Comparison of ENCODE assay signal across 9 cellular contexts in the genomic region with DNA sequence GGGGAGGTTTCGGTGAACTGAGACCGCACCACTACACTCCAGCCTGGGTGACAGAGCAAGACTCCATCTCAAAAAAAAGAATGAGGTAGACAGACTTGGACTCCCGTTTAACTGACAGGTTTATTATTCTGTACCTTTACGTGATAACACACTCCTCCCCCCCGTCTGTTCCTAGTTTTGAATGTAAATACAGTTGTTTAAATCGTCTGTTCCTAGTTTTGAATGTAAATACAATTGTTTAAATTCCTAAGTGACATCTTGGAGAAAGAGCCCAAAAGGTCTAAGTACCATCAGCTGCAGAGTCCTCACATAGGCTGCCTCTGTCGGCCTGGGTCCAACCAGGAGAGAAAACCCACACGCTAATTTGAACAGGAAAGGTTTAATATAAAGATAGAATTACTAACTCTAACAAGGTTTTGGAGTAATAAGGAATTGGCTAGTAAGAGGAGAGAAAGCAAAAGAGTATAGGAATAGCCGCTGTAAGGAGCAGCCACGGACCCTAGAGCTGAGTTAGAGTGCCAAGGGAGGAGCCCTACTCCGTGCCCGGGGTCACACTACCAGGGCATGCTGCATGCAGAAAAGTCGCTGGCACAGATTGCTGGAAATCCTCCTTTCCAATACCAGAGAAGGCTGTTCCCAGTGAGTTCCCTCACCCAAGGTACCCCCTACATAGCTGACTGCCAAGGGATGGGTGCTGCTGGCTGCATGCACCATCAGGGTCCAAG.
DNase-seq lines count a peak whose midpoint lies in the region; ATAC-seq, FAIRE-seq and TF ChIP-seq lines count a peak whose summit lies in the region.
"Had no signal": no experiment of that assay in that cellular context is flagged by ENCODE, and none has a peak within 500 bp of the region (broad histone marks: within the 10 kb centered on the region; RNA-seq: fewer than 3 reads in every experiment).

No MANE protein-coding gene starts in this region.

- H3K4me3 ChIP-seq in GM12878: no peak overlapping the region
- H3K4me3 ChIP-seq: PC-9 had no signal

- TF ChIP-seq POLR2A in GM12878 (IDR thresholded peaks at IDR 0.05; ENCODE audit: low read depth, low read length): no peak

- peak overlapping the region; percentile 2 for H3K27ac Mint-ChIP-seq in nephron progenitor cell

- TF ChIP-seq EP300 in GM12878 (IDR thresholded peaks at IDR 0.05; ENCODE audit: borderline replicate concordance in 1 of 2, control insufficient read depth in 1 of 2, low read depth in 2 of 2, low read length in 2 of 2): no peak

- no peak overlapping the region for H2AFZ ChIP-seq in GM12878 (ENCODE audit: control insufficient read depth, low read depth, low read length)
- H2AFZ ChIP-seq: PC-9 had no signal

- no peak for DNase-seq in GM12878 (ENCODE audit: low read depth, low spot score)
- DNase-seq in nephron progenitor cell: no peak
- no peak for DNase-seq in GM10266 (ENCODE audit: extremely low spot score)
- no peak for DNase-seq in SW480 (ENCODE audit: low spot score)
- no peak for DNase-seq in effector CD8-positive, alpha-beta T cell (lab: John Stamatoyannopoulos, UW)

- H3K9me3 Mint-ChIP-seq in nephron progenitor cell: no peaks in the 10 kb centered on the region

- peaks cover 8% of the 10 kb centered on the region for H4K20me1 ChIP-seq in GM12878 (ENCODE audit: control insufficient read depth, insufficient read depth)

- POLR2A ChIA-PET in GM12878 (lab: Charles Lee): interaction anchor here (0.6 to 5.5 kb wide), 6 partner anchors 19 to 60 kb away, joined by 4 to 51 read pairs (median 6); no protein-coding TSS in a partner anchor

- FAIRE-seq in GM12878 (lab: Jason Lieb, UNC): no peak

- CTCF ChIA-PET in GM12878 (lab: Yijun Ruan, JAX): interaction anchor here (0.7 to 11.3 kb wide), 25 partner anchors 9 to 261 kb away, joined by 3 to 441 read pairs (median 10); no protein-coding TSS in a partner anchor

- no peaks in the 10 kb centered on the region for H3K36me3 ChIP-seq in GM12878 (ENCODE audit: control insufficient read depth in 2 of 2, insufficient read depth in 2 of 2, low read length in 1 of 2)

- peaks cover 35% of the 10 kb centered on the region for H3K4me1 ChIP-seq in GM12878 (ENCODE audit: control insufficient read depth, insufficient read depth, low read length)

- H3K4me3 Mint-ChIP-seq in nephron progenitor cell: no peak overlapping the region

- BruUV-seq in GM12878 (replicated peaks; lab: Mats Ljungman, UMichigan): no TSS peak

- H3K79me2 ChIP-seq in GM12878 (ENCODE audit: control insufficient read depth, insufficient read depth, low read length): peaks cover 9% of the 10 kb centered on the region

- ATAC-seq in GM18517 (IDR thresholded peaks at IDR 0.05; ENCODE audit: unreplicated experiment): peak; percentile 13
- peak; percentile 14 for ATAC-seq in HG02759 (IDR thresholded peaks at IDR 0.05; ENCODE audit: unreplicated experiment)
- ATAC-seq in GM12878: peak; percentile 21
- no peak for ATAC-seq in HG03469 (IDR thresholded peaks at IDR 0.05; ENCODE audit: unreplicated experiment)

- no peak for TF ChIP-seq CTCF in GM12878 (IDR thresholded peaks at IDR 0.05 in 2 of 3, conservative IDR thresholded peaks at IDR 0.05 in 1 of 3; ENCODE audit: control insufficient read depth in 2 of 3, extremely low read depth in 1 of 3, insufficient read depth in 1 of 3, low read depth in 3 of 3, low read length in 3 of 3)
- TF ChIP-seq CTCF in nephron progenitor cell (IDR thresholded peaks at IDR 0.05): no peak
- no peak for TF ChIP-seq CTCF in GM10266 (IDR thresholded peaks at IDR 0.05; ENCODE audit: control insufficient read depth, insufficient read depth, low read depth, missing control alignments)

- RAD21 ChIA-PET in GM12878 (lab: Charles Lee; ENCODE audit: unreplicated experiment): interaction anchor here (0.7 to 13.6 kb wide), 33 partner anchors 9 to 945 kb away, joined by 3 to 441 read pairs (median 8); a partner anchor contains a TSS

- intact Hi-C loops in GM12878 (cut with micrococcal nuclease; ENCODE audit: unreplicated experiment): loop anchor here (1.0 to 5.0 kb wide), 6 partner anchors 23 to 283 kb away; a partner anchor contains a TSS

- H3K4me2 ChIP-seq in GM12878 (ENCODE audit: control insufficient read depth, insufficient read depth): no peak overlapping the region
- H3K4me2 ChIP-seq: PC-9 had no signal

- no peaks in the 10 kb centered on the region for H3K27me3 ChIP-seq in GM12878 (replicated peaks in 1 of 2; ENCODE audit: control insufficient read depth in 2 of 2, insufficient read depth in 2 of 2, low read length in 1 of 2)

- SMC1A ChIA-PET in GM12878 (lab: Charles Lee; ENCODE audit: uncharacterized antibody, unreplicated experiment): interaction anchor here (0.9 to 23.9 kb wide), 32 partner anchors 11 to 420 kb away, joined by 3 to 800 read pairs (median 6); a partner anchor contains a TSS

- H3K27ac ChIP-seq in GM12878 (ENCODE audit: control insufficient read depth, insufficient read depth): no peak overlapping the region
- H3K27ac ChIP-seq: PC-9 had no signal

- no peaks in the 10 kb centered on the region for H3K27me3 Mint-ChIP-seq in nephron progenitor cell (ENCODE audit: low read depth, poor library complexity)

- peaks cover 82% of the 10 kb centered on the region for H3K4me1 Mint-ChIP-seq in nephron progenitor cell

- H3K9me3 ChIP-seq in GM12878 (replicated peaks; ENCODE audit: control insufficient read depth, insufficient read depth, low read length): no peaks in the 10 kb centered on the region

- no peak for TF ChIP-seq RAD21 in GM12878 (IDR thresholded peaks at IDR 0.05; ENCODE audit: insufficient read depth, low read depth, low read length)

- no peaks in the 10 kb centered on the region for H3K36me3 Mint-ChIP-seq in nephron progenitor cell (ENCODE audit: low read depth)

- H3K9ac ChIP-seq in GM12878 (ENCODE audit: control insufficient read depth, insufficient read depth, low read length): no peak overlapping the region

- WGBS in GM12878 (ENCODE audit: insufficient coverage, insufficient replicate concordance, low lambda C conversion rate, missing lambda C conversion rate): 88% methylated on average over 13 of the region's 13 CpGs

- in situ Hi-C loops in GM12878 (cut with MboI): loop anchor here (5.0 kb wide), 1 partner anchor 38 kb away; no protein-coding TSS in a partner anchor

TF ChIP-seq in GM12878, 131 proteins besides CTCF, POLR2A, EP300 and RAD21:
- TF ChIP-seq MYC (IDR thresholded peaks at IDR 0.05; ENCODE audit: insufficient read depth, insufficient read length, insufficient replicate concordance, low read length, severe bottlenecking): no peak
- TF ChIP-seq TBL1XR1 (IDR thresholded peaks at IDR 0.05; ENCODE audit: low read depth, low read length): no peak
- no peak for TF ChIP-seq ATF7 (IDR thresholded peaks at IDR 0.05; ENCODE audit: low read depth)
- no peak for TF ChIP-seq NR2C1 (IDR thresholded peaks at IDR 0.05)
- no peak for TF ChIP-seq STAT3 (IDR thresholded peaks at IDR 0.05; ENCODE audit: low read depth, low read length)
- TF ChIP-seq, protein P1, sequence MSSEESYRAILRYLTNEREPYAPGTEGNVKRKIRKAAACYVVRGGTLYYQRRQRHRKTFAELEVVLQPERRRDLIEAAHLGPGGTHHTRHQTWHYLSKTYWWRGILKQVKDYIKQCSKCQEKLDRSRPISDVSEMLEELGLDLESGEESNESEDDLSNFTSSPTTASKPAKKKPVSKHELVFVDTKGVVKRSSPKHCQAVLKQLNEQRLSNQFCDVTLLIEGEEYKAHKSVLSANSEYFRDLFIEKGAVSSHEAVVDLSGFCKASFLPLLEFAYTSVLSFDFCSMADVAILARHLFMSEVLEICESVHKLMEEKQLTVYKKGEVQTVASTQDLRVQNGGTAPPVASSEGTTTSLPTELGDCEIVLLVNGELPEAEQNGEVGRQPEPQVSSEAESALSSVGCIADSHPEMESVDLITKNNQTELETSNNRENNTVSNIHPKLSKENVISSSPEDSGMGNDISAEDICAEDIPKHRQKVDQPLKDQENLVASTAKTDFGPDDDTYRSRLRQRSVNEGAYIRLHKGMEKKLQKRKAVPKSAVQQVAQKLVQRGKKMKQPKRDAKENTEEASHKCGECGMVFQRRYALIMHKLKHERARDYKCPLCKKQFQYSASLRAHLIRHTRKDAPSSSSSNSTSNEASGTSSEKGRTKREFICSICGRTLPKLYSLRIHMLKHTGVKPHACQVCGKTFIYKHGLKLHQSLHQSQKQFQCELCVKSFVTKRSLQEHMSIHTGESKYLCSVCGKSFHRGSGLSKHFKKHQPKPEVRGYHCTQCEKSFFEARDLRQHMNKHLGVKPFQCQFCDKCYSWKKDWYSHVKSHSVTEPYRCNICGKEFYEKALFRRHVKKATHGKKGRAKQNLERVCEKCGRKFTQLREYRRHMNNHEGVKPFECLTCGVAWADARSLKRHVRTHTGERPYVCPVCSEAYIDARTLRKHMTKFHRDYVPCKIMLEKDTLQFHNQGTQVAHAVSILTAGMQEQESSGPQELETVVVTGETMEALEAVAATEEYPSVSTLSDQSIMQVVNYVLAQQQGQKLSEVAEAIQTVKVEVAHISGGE (CRISPR knock-in tag; IDR thresholded peaks at IDR 0.05): no peak
- no peak for TF ChIP-seq TCF3 (IDR thresholded peaks at IDR 0.05; ENCODE audit: borderline replicate concordance, insufficient read depth, low read depth, low read length)
- no peak for TF ChIP-seq ZZZ3 (IDR thresholded peaks at IDR 0.05; ENCODE audit: control insufficient read depth, insufficient read length, low read depth)
- no peak for TF ChIP-seq KLF5 (IDR thresholded peaks at IDR 0.05; ENCODE audit: partially characterized antibody)
- TF ChIP-seq, protein P2, sequence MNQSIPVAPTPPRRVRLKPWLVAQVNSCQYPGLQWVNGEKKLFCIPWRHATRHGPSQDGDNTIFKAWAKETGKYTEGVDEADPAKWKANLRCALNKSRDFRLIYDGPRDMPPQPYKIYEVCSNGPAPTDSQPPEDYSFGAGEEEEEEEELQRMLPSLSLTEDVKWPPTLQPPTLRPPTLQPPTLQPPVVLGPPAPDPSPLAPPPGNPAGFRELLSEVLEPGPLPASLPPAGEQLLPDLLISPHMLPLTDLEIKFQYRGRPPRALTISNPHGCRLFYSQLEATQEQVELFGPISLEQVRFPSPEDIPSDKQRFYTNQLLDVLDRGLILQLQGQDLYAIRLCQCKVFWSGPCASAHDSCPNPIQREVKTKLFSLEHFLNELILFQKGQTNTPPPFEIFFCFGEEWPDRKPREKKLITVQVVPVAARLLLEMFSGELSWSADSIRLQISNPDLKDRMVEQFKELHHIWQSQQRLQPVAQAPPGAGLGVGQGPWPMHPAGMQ (IDR thresholded peaks at IDR 0.05; ENCODE audit: borderline replicate concordance): no peak
- no peak for TF ChIP-seq RAD51 (IDR thresholded peaks at IDR 0.05)
- no peak for TF ChIP-seq STAT1 (conservative IDR thresholded peaks at IDR 0.05)
- no peak for TF ChIP-seq ZNF207 (IDR thresholded peaks at IDR 0.05; ENCODE audit: borderline replicate concordance)
- no peak for TF ChIP-seq HDAC2 (IDR thresholded peaks at IDR 0.05)
- no peak for TF ChIP-seq PML (IDR thresholded peaks at IDR 0.05; ENCODE audit: low read length)
- no peak for TF ChIP-seq ZNF24 (IDR thresholded peaks at IDR 0.05)
